Comparison of ENCODE assay signal across 1 cellular context in the genomic region with DNA sequence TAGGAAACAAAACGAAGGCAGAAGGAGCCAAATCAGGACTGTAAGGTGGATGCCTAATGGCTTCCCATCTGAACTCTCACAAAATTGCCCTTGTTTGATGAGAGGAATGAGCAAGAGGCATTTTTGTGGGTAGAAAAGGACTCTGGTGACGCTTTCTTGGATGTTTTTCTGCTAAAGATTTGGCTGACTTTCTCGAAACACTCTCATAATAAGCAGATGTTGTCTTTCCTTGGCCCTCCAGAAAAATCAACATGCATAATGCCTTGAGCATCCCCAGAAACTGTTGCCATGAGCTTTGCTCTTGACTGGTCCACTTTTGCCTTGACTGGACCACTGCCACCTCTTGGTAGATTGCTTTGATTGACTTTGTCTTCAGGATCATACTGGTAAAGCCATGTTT.
TF ChIP-seq lines count a peak whose summit lies in the region.

No MANE protein-coding gene starts in this region.

TF ChIP-seq in IMR-90, 13 proteins besides CTCF, POLR2A, EP300 and RAD21:
- TF ChIP-seq RCOR1 (IDR thresholded peaks at IDR 0.05; ENCODE audit: insufficient replicate concordance, low read length) (no peak), RFX5 (IDR thresholded peaks at IDR 0.05; ENCODE audit: low read depth, low read length) (no peak), CHD1 (IDR thresholded peaks at IDR 0.05; ENCODE audit: low read depth, low read length) (no peak), MAFK (IDR thresholded peaks at IDR 0.05; ENCODE audit: low read depth, low read length) (no peak)
